Comparison of ENCODE assay signal across 25 cellular contexts in the genomic region with DNA sequence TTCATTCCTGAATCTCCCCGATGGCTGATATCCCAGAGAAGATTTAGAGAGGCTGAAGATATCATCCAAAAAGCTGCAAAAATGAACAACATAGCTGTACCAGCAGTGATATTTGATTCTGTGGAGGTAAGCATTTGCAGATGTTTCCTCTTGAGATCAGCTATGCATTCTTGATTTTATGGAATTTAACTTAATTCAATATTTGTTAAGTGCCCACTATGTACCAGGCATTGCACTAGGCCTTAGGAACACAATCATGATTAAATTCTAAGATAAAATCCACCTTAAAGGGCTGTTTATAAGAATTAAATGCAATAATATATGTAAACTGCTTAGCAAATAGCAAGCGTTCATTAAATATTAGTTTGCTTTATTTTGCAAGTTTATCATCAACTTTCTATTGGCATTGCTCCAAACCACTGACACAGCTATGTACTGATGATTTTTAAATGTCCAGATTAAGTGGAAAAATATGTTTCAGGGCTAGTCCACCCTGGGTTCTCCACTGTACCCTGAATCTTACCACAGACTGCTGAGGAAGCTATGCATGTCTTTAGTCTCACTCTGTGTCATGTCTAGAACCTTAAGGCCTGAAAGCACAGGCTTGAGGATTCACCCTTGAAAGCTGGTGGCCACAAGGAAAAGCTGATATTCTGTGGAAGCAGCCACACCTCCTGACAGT. TPM values are rescaled to one million over a fixed set of nuclear protein-coding genes. Genes with fewer than 3 reads are reported as not detected.
DNase-seq lines count a peak whose midpoint lies in the region; ATAC-seq and TF ChIP-seq lines count a peak whose summit lies in the region.
"Had no signal": no experiment of that assay in that cellular context is flagged by ENCODE, and none has a peak within 500 bp of the region (broad histone marks: within the 10 kb centered on the region; RNA-seq: fewer than 3 reads in every experiment).

No MANE protein-coding gene starts in this region.

- BruUV-seq in A673 (replicated peaks; lab: Mats Ljungman, UMichigan), result no TSS peak

- DNase-seq in A673 (ENCODE audit: low spot score) (peak; percentile 11), HCEC 1CT (peak; percentile 13), astrocyte of the cerebellum (ENCODE audit: low read depth) (peak; percentile 11), foreskin fibroblast (peak; percentile 30 to 60), ecto neural progenitor cell (ENCODE audit: low spot score) (no peak), upper lobe of right lung (no peak)
- no peak for DNase-seq in activated CD4-positive, alpha-beta T cell treated with anti-CD3 and anti-CD28 coated beads for 4 hours
- DNase-seq: activated CD4-positive, alpha-beta memory T cell treated with anti-CD3 and anti-CD28 coated beads for 36 hours; activated gamma-delta T cell; CD4-positive, alpha-beta memory T cell; DMS53; effector CD4-positive, alpha-beta T cell; hippocampal formation; islet precursor cell; Kasumi-1; NCI-H1105; NCI-H2029 treated with DMSO at 0.1 percent for 48 hours; SHP77 treated with DMSO at 0.1 percent for 48 hours; T-helper 1 cell; uterus; WERI-Rb-1 had no signal

- TF ChIP-seq CTCF in A673 (conservative IDR thresholded peaks at IDR 0.05; ENCODE audit: low read depth, low read length), result no peak
- TF ChIP-seq CTCF in astrocyte of the cerebellum (IDR thresholded peaks at IDR 0.05; ENCODE audit: low read depth, low read length, missing control alignments), result no peak
- TF ChIP-seq CTCF in foreskin fibroblast (IDR thresholded peaks at IDR 0.05; ENCODE audit: low read depth, low read length), result no peak
- no peak for TF ChIP-seq CTCF in upper lobe of right lung (IDR thresholded peaks at IDR 0.05)

- in situ Hi-C loops in astrocyte of the cerebellum (cut with HindIII; ENCODE audit: low sequenced_read_pairs), result no loop called here

- H3K9me3 ChIP-seq in A673 (ENCODE audit: low read depth, low read length, poor library complexity, severe bottlenecking) (no peaks in the 10 kb centered on the region), upper lobe of right lung (no peaks in the 10 kb centered on the region)
- H3K9me3 ChIP-seq: uterus had no signal

- no peak overlapping the region for H3K27ac Mint-ChIP-seq in stimulated activated memory B cell treated with anti-CD40 and anti-IgM and Interleukin-4, amounts not matched to agents 10 μg/mL and 1 μg/mL and 100 μg/mL, for 72 hours
- H3K27ac Mint-ChIP-seq: activated CD4-positive, alpha-beta memory T cell treated with anti-CD3 and anti-CD28 coated beads for 36 hours had no signal

- no peaks in the 10 kb centered on the region for H3K4me1 ChIP-seq in A673 (ENCODE audit: insufficient read depth, low read length, poor library complexity, severe bottlenecking)
- no peaks in the 10 kb centered on the region for H3K4me1 ChIP-seq in upper lobe of right lung
- H3K4me1 ChIP-seq: uterus had no signal

- H3K9me3 Mint-ChIP-seq in stimulated activated memory B cell treated with anti-CD40 and anti-IgM and Interleukin-4, amounts not matched to agents 10 μg/mL and 1 μg/mL and 100 μg/mL, for 72 hours, result no peaks in the 10 kb centered on the region
- H3K9me3 Mint-ChIP-seq: activated CD4-positive, alpha-beta memory T cell treated with anti-CD3 and anti-CD28 coated beads for 36 hours; CD4-positive, alpha-beta memory T cell; central memory CD8-positive, alpha-beta T cell had no signal

- CTCF ChIA-PET in A673 (lab: Charles Lee), result no interaction called here

- no peaks in the 10 kb centered on the region for H3K27me3 ChIP-seq in A673 (replicated peaks; ENCODE audit: insufficient read depth, low read depth, low read length, poor library complexity)
- H3K27me3 ChIP-seq in upper lobe of right lung, result no peaks in the 10 kb centered on the region
- H3K27me3 ChIP-seq: uterus had no signal

- POLR2A ChIA-PET in A673 (lab: Charles Lee; ENCODE audit: low non-redundant PET), result no interaction called here

- H3K4me3 Mint-ChIP-seq in stimulated activated memory B cell treated with anti-CD40 and anti-IgM and Interleukin-4, amounts not matched to agents 10 μg/mL and 1 μg/mL and 100 μg/mL, for 72 hours, result no peak overlapping the region
- H3K4me3 Mint-ChIP-seq: activated CD4-positive, alpha-beta memory T cell treated with anti-CD3 and anti-CD28 coated beads for 36 hours; CD4-positive, alpha-beta memory T cell; central memory CD8-positive, alpha-beta T cell had no signal

- H3K36me3 ChIP-seq in A673 (ENCODE audit: insufficient read depth, low read length, poor library complexity, severe bottlenecking) (no peaks in the 10 kb centered on the region), upper lobe of right lung (no peaks in the 10 kb centered on the region)
- H3K36me3 ChIP-seq: uterus, WERI-Rb-1 had no signal

- H3K4me1 Mint-ChIP-seq in stimulated activated memory B cell treated with anti-CD40 and anti-IgM and Interleukin-4, amounts not matched to agents 10 μg/mL and 1 μg/mL and 100 μg/mL, for 72 hours, result no peaks in the 10 kb centered on the region
- H3K4me1 Mint-ChIP-seq: CD4-positive, alpha-beta memory T cell; central memory CD8-positive, alpha-beta T cell had no signal

- H3K27me3 Mint-ChIP-seq in stimulated activated memory B cell treated with anti-CD40 and anti-IgM and Interleukin-4, amounts not matched to agents 10 μg/mL and 1 μg/mL and 100 μg/mL, for 72 hours, result no peaks in the 10 kb centered on the region
- H3K27me3 Mint-ChIP-seq: activated CD4-positive, alpha-beta memory T cell treated with anti-CD3 and anti-CD28 coated beads for 36 hours; CD4-positive, alpha-beta memory T cell; central memory CD8-positive, alpha-beta T cell had no signal

- H3K4me3 ChIP-seq in A673 (ENCODE audit: low read depth, low read length, poor library complexity, severe bottlenecking), result no peak overlapping the region
- H3K4me3 ChIP-seq in astrocyte of the cerebellum (ENCODE audit: low read depth, low read length), result no peak overlapping the region
- H3K4me3 ChIP-seq in foreskin fibroblast (ENCODE audit: low read depth in 1 of 2, low read length in 2 of 2), result no peak overlapping the region
- H3K4me3 ChIP-seq in upper lobe of right lung, result no peak overlapping the region
- H3K4me3 ChIP-seq: lung, uterus had no signal

- H3K27ac ChIP-seq in A673 (ENCODE audit: low read depth, low read length, poor library complexity, severe bottlenecking), result no peak overlapping the region
- H3K27ac ChIP-seq in upper lobe of right lung, result no peak overlapping the region
- H3K27ac ChIP-seq: uterus, WERI-Rb-1 had no signal

- no peak for ATAC-seq in stimulated activated memory B cell treated with anti-CD40 and anti-IgM and Interleukin-4, amounts not matched to agents 10 μg/mL and 1 μg/mL and 100 μg/mL, for 72 hours
- ATAC-seq in upper lobe of right lung, result no peak
- ATAC-seq: esophagus mucosa had no signal

- intact Hi-C loops in A673 (cut with micrococcal nuclease; ENCODE audit: unreplicated experiment), result no loop called here
- intact Hi-C loops in upper lobe of right lung (cut with DNase I), result no loop called here

- H3K36me3 Mint-ChIP-seq in stimulated activated memory B cell treated with anti-CD40 and anti-IgM and Interleukin-4, amounts not matched to agents 10 μg/mL and 1 μg/mL and 100 μg/mL, for 72 hours, result peaks cover 37% of the 10 kb centered on the region
- H3K36me3 Mint-ChIP-seq: activated CD4-positive, alpha-beta memory T cell treated with anti-CD3 and anti-CD28 coated beads for 36 hours had no signal

RNA-seq across cellular contexts. Expression of gene SLC22A4, which starts 33.2 kb away (rescaled TPM):
- 0.42 and 0.99 TPM in 2 replicates for total RNA-seq in A673 (2021)
- total RNA-seq in upper lobe of right lung, result 1.8 TPM

RNA-seq across cellular contexts. Expression of gene SLC22A5, which starts 42.1 kb away (rescaled TPM):
- 3.0 and 3.8 TPM in 2 replicates for total RNA-seq in A673 (2021)
- 10.2 TPM for total RNA-seq in upper lobe of right lung

Comparison
In these comparisons a context has a peak if more than half of its experiments do, and no peak if none do; other contexts are left out.
1. DNase-seq: peak in A673 (single experiment), HCEC 1CT (single experiment), astrocyte of the cerebellum (single experiment) and foreskin fibroblast (2 of 2); none in activated CD4-positive, alpha-beta T cell treated with anti-CD3 and anti-CD28 coated beads for 4 hours (0 of 2), ecto neural progenitor cell (single experiment) and upper lobe of right lung (single experiment).